Comparison of ENCODE assay signal across 4 cellular contexts in the genomic region with DNA sequence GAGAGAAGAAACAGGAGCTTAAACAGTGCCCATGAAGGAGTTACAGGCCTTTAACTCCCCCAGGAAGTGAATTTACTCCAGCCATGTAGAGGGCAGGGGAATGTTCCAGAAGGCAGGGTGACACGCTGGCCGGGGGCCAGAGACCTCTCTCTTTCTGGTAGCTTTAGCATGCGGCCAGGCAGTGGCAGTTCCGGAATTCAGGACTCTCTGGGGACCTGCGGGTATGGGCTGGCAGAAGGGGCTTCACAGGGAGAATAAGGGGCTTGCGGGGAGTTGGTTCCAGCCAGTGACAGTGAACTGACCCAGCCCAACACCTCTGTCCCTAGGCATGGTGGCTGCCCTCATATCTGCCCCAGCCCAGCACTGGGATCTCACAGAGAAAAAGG.
"Had no signal": no experiment of that assay in that cellular context is flagged by ENCODE, and none has a peak within 500 bp of the region (broad histone marks: within the 10 kb centered on the region; RNA-seq: fewer than 3 reads in every experiment).

No MANE protein-coding gene starts in this region.

- DNase-seq: SIG-M5 had no signal

- H3K4me2 ChIP-seq: PC-9 had no signal

- H3K4me3 ChIP-seq: adrenal gland, breast epithelium, PC-9 had no signal

- H3K27me3 ChIP-seq: adrenal gland, breast epithelium had no signal

- H2AFZ ChIP-seq: PC-9 had no signal

- H3K4me1 ChIP-seq: adrenal gland, breast epithelium had no signal

- H3K36me3 ChIP-seq: adrenal gland, breast epithelium had no signal

- H3K9me3 ChIP-seq: adrenal gland, breast epithelium had no signal

- H3K27ac ChIP-seq: adrenal gland, breast epithelium, PC-9 had no signal
